ENCODE assay signal across 16 cellular contexts in genomic region chr11:15471709-15472404, GRCh38.
DNase-seq lines count a peak whose midpoint lies in the region; ATAC-seq lines count a peak whose summit lies in the region.
"Had no signal": no experiment of that assay in that cellular context is flagged by ENCODE, and none has a peak within 500 bp of the region (broad histone marks: within the 10 kb centered on the region; RNA-seq: fewer than 3 reads in every experiment).

No MANE protein-coding gene starts in this region.

- peak; percentile 82 for DNase-seq in NCI-H1105 (lab: John Stamatoyannopoulos, UW)
- DNase-seq in NCI-H748 treated with DMSO at 0.1 percent for 48 hours (lab: John Stamatoyannopoulos, UW): peak; percentile 90
- peak; percentile 97 for DNase-seq in kidney tubule cell (ENCODE audit: low spot score)
- DNase-seq in NCI-H1048 (lab: John Stamatoyannopoulos, UW): no peak
- no peak for DNase-seq in NCI-H1694 (lab: John Stamatoyannopoulos, UW)
- no peak for DNase-seq in AG08396 (ENCODE audit: low spot score)
- DNase-seq: activated CD4-positive, CD25-positive, alpha-beta regulatory T cell treated with anti-CD3 and anti-CD28 coated beads, Interleukin-2, amount 50 U/mL, for 72 hours; activated gamma-delta T cell treated with Interleukin-2 at 50 U/mL for 16 hours; NCI-H2081 treated with DMSO at 0.1 percent for 48 hours; SIG-M5; stimulated activated naive B cell treated with anti-CD40 and anti-IgM and Interleukin-4, amounts not matched to agents 10 μg/mL and 1 μg/mL and 100 μg/mL, for 72 hours had no signal

- H3K9me3 ChIP-seq in BLaER1: no peaks in the 10 kb centered on the region
- H3K9me3 ChIP-seq: ascending aorta, tibial nerve had no signal

- no peak overlapping the region for H3K9ac ChIP-seq in BLaER1

- ATAC-seq in GM21381 (IDR thresholded peaks at IDR 0.05; ENCODE audit: unreplicated experiment): no peak

- H3K27me3 ChIP-seq in BLaER1: no peaks in the 10 kb centered on the region
- H3K27me3 ChIP-seq: ascending aorta, tibial nerve had no signal

- 0 out of 2 replicates have a peak overlapping the region, but pooled peaks have one; percentile 76 for H3K4me2 ChIP-seq in BLaER1
- H3K4me2 ChIP-seq: smooth muscle cell had no signal

- peaks cover 31% of the 10 kb centered on the region for H3K4me1 ChIP-seq in BLaER1
- H3K4me1 ChIP-seq: ascending aorta, tibial nerve had no signal

- no peak overlapping the region for H3K4me3 ChIP-seq in BLaER1
- H3K4me3 ChIP-seq: ascending aorta, smooth muscle cell, tibial nerve had no signal

- H3K36me3 ChIP-seq in BLaER1: no peaks in the 10 kb centered on the region
- H3K36me3 ChIP-seq: ascending aorta, tibial nerve had no signal

- H3K27ac ChIP-seq in BLaER1: no peak overlapping the region
- H3K27ac ChIP-seq: ascending aorta had no signal

- H4K20me1 ChIP-seq in BLaER1: no peaks in the 10 kb centered on the region

Comparison
In these comparisons a context has a peak if more than half of its experiments do, and no peak if none do; other contexts are left out.
1. DNase-seq: peak in NCI-H1105 (single experiment), NCI-H748 treated with DMSO at 0.1 percent for 48 hours (single experiment) and kidney tubule cell (single experiment); none in NCI-H1048 (single experiment), NCI-H1694 (single experiment) and AG08396 (single experiment).